ENCODE assay signal across 2 cellular contexts in genomic region chr2:47799210-47799609, GRCh38.
TF ChIP-seq lines count a peak whose summit lies in the region.

No MANE protein-coding gene starts in this region.

TF ChIP-seq in A549, 52 proteins besides CTCF, POLR2A, EP300 and RAD21:
- TF ChIP-seq FOXS1 (CRISPR knock-in tag; IDR thresholded peaks at IDR 0.05) (no peak), PBX3 (IDR thresholded peaks at IDR 0.05) (no peak), POLR2AphosphoS2 (conservative IDR thresholded peaks at IDR 0.05; ENCODE audit: low read length) (peak; percentile 84), EHMT2 (IDR thresholded peaks at IDR 0.05; ENCODE audit: low read depth) (no peak), HOXA7 (CRISPR knock-in tag; IDR thresholded peaks at IDR 0.05) (no peak), MAZ (IDR thresholded peaks at IDR 0.05; ENCODE audit: borderline replicate concordance, low read depth, low read length) (no peak), HOXB13 (CRISPR knock-in tag; IDR thresholded peaks at IDR 0.05; ENCODE audit: low read depth) (no peak)

TF ChIP-seq in endothelial cell of umbilical vein, 7 proteins besides CTCF, POLR2A, EP300 and RAD21:
- TF ChIP-seq JUN (IDR thresholded peaks at IDR 0.05; ENCODE audit: borderline replicate concordance, insufficient read depth, insufficient read length, low read depth): no peak
- no peak for TF ChIP-seq MYC (IDR thresholded peaks at IDR 0.05; ENCODE audit: low read depth, low read length)
- TF ChIP-seq POLR2AphosphoS5 (IDR thresholded peaks at IDR 0.05; ENCODE audit: insufficient read depth, low read depth, low read length): no peak
- no peak for TF ChIP-seq EZH2 (IDR thresholded peaks at IDR 0.05; ENCODE audit: borderline replicate concordance, low read depth, low read length, severe bottlenecking)
- TF ChIP-seq GATA2 (IDR thresholded peaks at IDR 0.05; ENCODE audit: insufficient read depth, insufficient read length, low read depth, low read length): no peak
- TF ChIP-seq FOS (IDR thresholded peaks at IDR 0.05; ENCODE audit: borderline replicate concordance, insufficient read depth, low read length): no peak
- no peak for TF ChIP-seq MAX (IDR thresholded peaks at IDR 0.05; ENCODE audit: insufficient read depth, insufficient read length)
